Comparison of ENCODE assay signal across 9 cellular contexts in the genomic region with DNA sequence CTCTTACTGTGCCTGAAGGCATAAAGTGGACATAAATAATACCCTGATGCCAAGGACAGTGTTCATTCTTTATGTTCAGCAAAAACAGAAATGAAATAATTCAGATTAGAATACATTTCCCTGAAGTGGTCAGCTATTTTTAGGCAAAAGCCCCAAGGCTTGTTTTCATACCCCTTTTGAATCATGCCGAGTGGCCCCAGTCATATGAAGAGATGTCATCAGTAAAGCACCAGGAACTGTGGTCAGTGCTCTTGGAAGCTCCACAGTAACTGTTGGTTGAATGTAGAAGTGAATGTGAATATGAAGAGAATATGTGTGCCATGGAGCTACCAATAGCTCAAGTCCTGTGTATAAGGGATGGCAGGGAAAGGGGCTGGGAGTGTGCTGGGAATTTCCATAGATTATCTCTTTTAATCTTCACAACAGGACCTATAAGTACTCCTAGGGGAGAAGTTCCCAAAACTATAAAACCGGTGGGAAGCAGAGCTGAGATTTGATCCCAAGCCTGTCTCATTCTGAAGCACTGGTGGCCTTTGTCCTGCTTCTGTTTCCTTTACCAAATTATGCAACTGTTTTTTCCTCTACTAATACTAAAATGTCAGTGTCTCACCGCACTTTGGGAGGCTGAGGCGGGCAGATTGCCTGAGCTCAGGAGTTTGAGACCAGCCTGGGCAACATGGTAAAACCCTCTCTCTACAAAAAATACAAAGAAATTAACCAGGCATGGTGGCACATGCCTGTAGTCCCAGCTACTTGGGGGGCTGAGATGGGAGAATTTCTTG. TPM values are rescaled to one million over a fixed set of nuclear protein-coding genes. Genes with fewer than 3 reads are reported as not detected.
A peak's percentile ranks its signal among the peaks of the same experiment; 100 is the strongest.
DNase-seq lines count a peak whose midpoint lies in the region; ATAC-seq, FAIRE-seq and TF ChIP-seq lines count a peak whose summit lies in the region.
"Had no signal": no experiment of that assay in that cellular context is flagged by ENCODE, and none has a peak within 500 bp of the region (broad histone marks: within the 10 kb centered on the region; RNA-seq: fewer than 3 reads in every experiment).

No MANE protein-coding gene starts in this region.

- in situ Hi-C loops in SK-MEL-5 (cut with HindIII; ENCODE audit: low pct_unique_long_range_greater_than_20kb, low sequenced_read_pairs) = no loop called here
- in situ Hi-C loops in HAP-1 (cut with MboI; ENCODE audit: low sequenced_read_pairs) = no loop called here

- H3K4me3 ChIP-seq in muscle layer of colon (ENCODE audit: low read depth in 1 of 2, low read length in 2 of 2) (no peak overlapping the region), HAP-1 (no peak overlapping the region)

- H3K4me1 ChIP-seq in muscle layer of colon (ENCODE audit: insufficient read depth, low read length) (peaks cover 55% of the 10 kb centered on the region), HAP-1 (peaks cover 8% of the 10 kb centered on the region)

- H3K36me3 ChIP-seq in muscle layer of colon (ENCODE audit: insufficient read depth, low read length) (no peaks in the 10 kb centered on the region), HAP-1 (replicated peaks) (0 out of 2 replicates have a peak, but pooled peaks cover 3% of the 10 kb centered on the region)

- DNase-seq in GM18507 (ENCODE audit: extremely low spot score, insufficient read length, low read depth) (no peak), SK-MEL-5 (ENCODE audit: low read depth, low spot score) (peak; percentile 68), SW480 (ENCODE audit: low spot score) (no peak), HAP-1 (ENCODE audit: low spot score in 2 of 2) (no peak), NCI-H1436 (lab: John Stamatoyannopoulos, UW) (no peak)
- DNase-seq: effector memory CD8-positive, alpha-beta T cell had no signal

- H3K27me3 ChIP-seq in muscle layer of colon (ENCODE audit: control insufficient read depth in 1 of 2, insufficient read depth in 2 of 2, low read length in 2 of 2) (no peaks in the 10 kb centered on the region), HAP-1 (ENCODE audit: low read depth) (no peaks in the 10 kb centered on the region)

- H3K27ac ChIP-seq in muscle layer of colon (ENCODE audit: low read depth, low read length) = peak overlapping the region; percentile 3

- no peak overlapping the region for H3K9ac ChIP-seq in muscle layer of colon (ENCODE audit: low read length)

- FAIRE-seq in GM18507 (lab: Jason Lieb, UNC) = peak; percentile 5

- H3K9me3 ChIP-seq in muscle layer of colon (ENCODE audit: low read length) (no peaks in the 10 kb centered on the region), HAP-1 (no peaks in the 10 kb centered on the region)

- ATAC-seq in GM21737 (IDR thresholded peaks at IDR 0.05; ENCODE audit: unreplicated experiment) = peak; percentile 33
- no peak for ATAC-seq in SK-N-SH treated with all-trans-retinoic acid at 6 μM for 48 hours
- ATAC-seq: effector memory CD8-positive, alpha-beta T cell had no signal

TF ChIP-seq in SK-N-SH treated with all-trans-retinoic acid at 6 μM for 48 hours, 23 proteins besides CTCF, POLR2A, EP300 and RAD21:
- TF ChIP-seq ZC3H10 (CRISPR knock-in tag; IDR thresholded peaks at IDR 0.05) (no peak), TCF4 (CRISPR knock-in tag; IDR thresholded peaks at IDR 0.05; ENCODE audit: borderline replicate concordance) (no peak), ZNF565 (CRISPR knock-in tag; conservative IDR thresholded peaks at IDR 0.05; ENCODE audit: low read depth) (no peak), RARB (CRISPR knock-in tag; IDR thresholded peaks at IDR 0.05) (no peak), ZFP3 (CRISPR knock-in tag; IDR thresholded peaks at IDR 0.05) (no peak), BACH2 (CRISPR knock-in tag; IDR thresholded peaks at IDR 0.05; ENCODE audit: borderline replicate concordance) (no peak), PPARA (CRISPR knock-in tag; IDR thresholded peaks at IDR 0.05; ENCODE audit: borderline replicate concordance) (no peak), ZFP30 (CRISPR knock-in tag; IDR thresholded peaks at IDR 0.05) (no peak)
- TF ChIP-seq, protein P1, sequence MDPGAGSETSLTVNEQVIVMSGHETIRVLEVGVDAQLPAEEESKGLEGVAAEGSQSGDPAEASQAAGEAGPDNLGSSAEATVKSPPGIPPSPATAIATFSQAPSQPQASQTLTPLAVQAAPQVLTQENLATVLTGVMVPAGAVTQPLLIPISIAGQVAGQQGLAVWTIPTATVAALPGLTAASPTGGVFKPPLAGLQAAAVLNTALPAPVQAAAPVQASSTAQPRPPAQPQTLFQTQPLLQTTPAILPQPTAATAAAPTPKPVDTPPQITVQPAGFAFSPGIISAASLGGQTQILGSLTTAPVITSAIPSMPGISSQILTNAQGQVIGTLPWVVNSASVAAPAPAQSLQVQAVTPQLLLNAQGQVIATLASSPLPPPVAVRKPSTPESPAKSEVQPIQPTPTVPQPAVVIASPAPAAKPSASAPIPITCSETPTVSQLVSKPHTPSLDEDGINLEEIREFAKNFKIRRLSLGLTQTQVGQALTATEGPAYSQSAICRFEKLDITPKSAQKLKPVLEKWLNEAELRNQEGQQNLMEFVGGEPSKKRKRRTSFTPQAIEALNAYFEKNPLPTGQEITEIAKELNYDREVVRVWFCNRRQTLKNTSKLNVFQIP (CRISPR knock-in tag; IDR thresholded peaks at IDR 0.05; ENCODE audit: borderline replicate concordance, low read depth) = no peak
- TF ChIP-seq, protein P2, sequence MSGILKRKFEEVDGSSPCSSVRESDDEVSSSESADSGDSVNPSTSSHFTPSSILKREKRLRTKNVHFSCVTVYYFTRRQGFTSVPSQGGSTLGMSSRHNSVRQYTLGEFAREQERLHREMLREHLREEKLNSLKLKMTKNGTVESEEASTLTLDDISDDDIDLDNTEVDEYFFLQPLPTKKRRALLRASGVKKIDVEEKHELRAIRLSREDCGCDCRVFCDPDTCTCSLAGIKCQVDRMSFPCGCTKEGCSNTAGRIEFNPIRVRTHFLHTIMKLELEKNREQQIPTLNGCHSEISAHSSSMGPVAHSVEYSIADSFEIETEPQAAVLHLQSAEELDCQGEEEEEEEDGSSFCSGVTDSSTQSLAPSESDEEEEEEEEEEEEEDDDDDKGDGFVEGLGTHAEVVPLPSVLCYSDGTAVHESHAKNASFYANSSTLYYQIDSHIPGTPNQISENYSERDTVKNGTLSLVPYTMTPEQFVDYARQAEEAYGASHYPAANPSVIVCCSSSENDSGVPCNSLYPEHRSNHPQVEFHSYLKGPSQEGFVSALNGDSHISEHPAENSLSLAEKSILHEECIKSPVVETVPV (CRISPR knock-in tag; IDR thresholded peaks at IDR 0.05) = no peak
- TF ChIP-seq, protein P3, sequence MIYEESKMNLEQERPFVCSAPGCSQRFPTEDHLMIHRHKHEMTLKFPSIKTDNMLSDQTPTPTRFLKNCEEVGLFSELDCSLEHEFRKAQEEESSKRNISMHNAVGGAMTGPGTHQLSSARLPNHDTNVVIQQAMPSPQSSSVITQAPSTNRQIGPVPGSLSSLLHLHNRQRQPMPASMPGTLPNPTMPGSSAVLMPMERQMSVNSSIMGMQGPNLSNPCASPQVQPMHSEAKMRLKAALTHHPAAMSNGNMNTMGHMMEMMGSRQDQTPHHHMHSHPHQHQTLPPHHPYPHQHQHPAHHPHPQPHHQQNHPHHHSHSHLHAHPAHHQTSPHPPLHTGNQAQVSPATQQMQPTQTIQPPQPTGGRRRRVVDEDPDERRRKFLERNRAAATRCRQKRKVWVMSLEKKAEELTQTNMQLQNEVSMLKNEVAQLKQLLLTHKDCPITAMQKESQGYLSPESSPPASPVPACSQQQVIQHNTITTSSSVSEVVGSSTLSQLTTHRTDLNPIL (CRISPR knock-in tag; IDR thresholded peaks at IDR 0.05; ENCODE audit: low read depth) = no peak
- TF ChIP-seq, protein P4, sequence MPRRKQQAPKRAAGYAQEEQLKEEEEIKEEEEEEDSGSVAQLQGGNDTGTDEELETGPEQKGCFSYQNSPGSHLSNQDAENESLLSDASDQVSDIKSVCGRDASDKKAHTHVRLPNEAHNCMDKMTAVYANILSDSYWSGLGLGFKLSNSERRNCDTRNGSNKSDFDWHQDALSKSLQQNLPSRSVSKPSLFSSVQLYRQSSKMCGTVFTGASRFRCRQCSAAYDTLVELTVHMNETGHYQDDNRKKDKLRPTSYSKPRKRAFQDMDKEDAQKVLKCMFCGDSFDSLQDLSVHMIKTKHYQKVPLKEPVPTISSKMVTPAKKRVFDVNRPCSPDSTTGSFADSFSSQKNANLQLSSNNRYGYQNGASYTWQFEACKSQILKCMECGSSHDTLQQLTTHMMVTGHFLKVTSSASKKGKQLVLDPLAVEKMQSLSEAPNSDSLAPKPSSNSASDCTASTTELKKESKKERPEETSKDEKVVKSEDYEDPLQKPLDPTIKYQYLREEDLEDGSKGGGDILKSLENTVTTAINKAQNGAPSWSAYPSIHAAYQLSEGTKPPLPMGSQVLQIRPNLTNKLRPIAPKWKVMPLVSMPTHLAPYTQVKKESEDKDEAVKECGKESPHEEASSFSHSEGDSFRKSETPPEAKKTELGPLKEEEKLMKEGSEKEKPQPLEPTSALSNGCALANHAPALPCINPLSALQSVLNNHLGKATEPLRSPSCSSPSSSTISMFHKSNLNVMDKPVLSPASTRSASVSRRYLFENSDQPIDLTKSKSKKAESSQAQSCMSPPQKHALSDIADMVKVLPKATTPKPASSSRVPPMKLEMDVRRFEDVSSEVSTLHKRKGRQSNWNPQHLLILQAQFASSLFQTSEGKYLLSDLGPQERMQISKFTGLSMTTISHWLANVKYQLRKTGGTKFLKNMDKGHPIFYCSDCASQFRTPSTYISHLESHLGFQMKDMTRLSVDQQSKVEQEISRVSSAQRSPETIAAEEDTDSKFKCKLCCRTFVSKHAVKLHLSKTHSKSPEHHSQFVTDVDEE (CRISPR knock-in tag; IDR thresholded peaks at IDR 0.05) = no peak

RNA-seq across cellular contexts. Expression of a gene that starts 52.6 kb away (rescaled TPM):
- 39.7 and 42.9 TPM in 2 replicates for total RNA-seq in SK-MEL-5 (2014; rRNA removed; shearing (Covaris generic))
- 13.5 and 21.3 TPM in 2 replicates for polyA plus RNA-seq in SK-MEL-5 (2015; cell fraction: cytosol; rRNA removed)
- polyA plus RNA-seq in SK-MEL-5 (2015; cell fraction: nucleus; rRNA removed) = 15.8 and 19.6 TPM in 2 replicates
